ENCODE assay signal across 1 cellular context in genomic region chr12:60191271-60191670, GRCh38.
TF ChIP-seq lines count a peak whose summit lies in the region.

No MANE protein-coding gene starts in this region.

TF ChIP-seq in SK-N-SH, 30 proteins besides CTCF, POLR2A, EP300 and RAD21 (continued from another document):
- no peak for TF ChIP-seq ZBTB33 (IDR thresholded peaks at IDR 0.05; ENCODE audit: borderline replicate concordance, low read depth)
- TF ChIP-seq PBX3 (IDR thresholded peaks at IDR 0.05): no peak
- TF ChIP-seq FOSL2 (IDR thresholded peaks at IDR 0.05; ENCODE audit: borderline replicate concordance, low read depth): no peak
- TF ChIP-seq SIN3A (IDR thresholded peaks at IDR 0.05; ENCODE audit: borderline replicate concordance, low read depth, low read length): no peak
- TF ChIP-seq USF2 (IDR thresholded peaks at IDR 0.05; ENCODE audit: borderline replicate concordance, low read depth, low read length): no peak
- TF ChIP-seq RCOR1 (IDR thresholded peaks at IDR 0.05; ENCODE audit: low read length): no peak
- TF ChIP-seq EZH2phosphoT487 (IDR thresholded peaks at IDR 0.05; ENCODE audit: borderline replicate concordance, low read depth): no peak
- TF ChIP-seq RFX5 (IDR thresholded peaks at IDR 0.05; ENCODE audit: low read length): no peak
- TF ChIP-seq NRF1 (IDR thresholded peaks at IDR 0.05; ENCODE audit: low read depth, low read length): no peak
- no peak for TF ChIP-seq TAF1 (IDR thresholded peaks at IDR 0.05; ENCODE audit: borderline replicate concordance, low read depth, low read length)
- TF ChIP-seq GABPA (IDR thresholded peaks at IDR 0.05; ENCODE audit: low read depth): no peak
- TF ChIP-seq SMC3 (IDR thresholded peaks at IDR 0.05; ENCODE audit: low read depth, low read length): no peak
- no peak for TF ChIP-seq NFIC (IDR thresholded peaks at IDR 0.05; ENCODE audit: borderline replicate concordance)
- TF ChIP-seq RXRA (IDR thresholded peaks at IDR 0.05; ENCODE audit: borderline replicate concordance, low read depth): no peak
- TF ChIP-seq MXI1 (IDR thresholded peaks at IDR 0.05; ENCODE audit: low read depth, low read length): no peak
- TF ChIP-seq TEAD4 (IDR thresholded peaks at IDR 0.05; ENCODE audit: borderline replicate concordance, insufficient read depth): no peak
- no peak for TF ChIP-seq CHD2 (IDR thresholded peaks at IDR 0.05; ENCODE audit: low read length, partially characterized antibody)
